ENCODE assay signal across 8 cellular contexts in the genomic region with DNA sequence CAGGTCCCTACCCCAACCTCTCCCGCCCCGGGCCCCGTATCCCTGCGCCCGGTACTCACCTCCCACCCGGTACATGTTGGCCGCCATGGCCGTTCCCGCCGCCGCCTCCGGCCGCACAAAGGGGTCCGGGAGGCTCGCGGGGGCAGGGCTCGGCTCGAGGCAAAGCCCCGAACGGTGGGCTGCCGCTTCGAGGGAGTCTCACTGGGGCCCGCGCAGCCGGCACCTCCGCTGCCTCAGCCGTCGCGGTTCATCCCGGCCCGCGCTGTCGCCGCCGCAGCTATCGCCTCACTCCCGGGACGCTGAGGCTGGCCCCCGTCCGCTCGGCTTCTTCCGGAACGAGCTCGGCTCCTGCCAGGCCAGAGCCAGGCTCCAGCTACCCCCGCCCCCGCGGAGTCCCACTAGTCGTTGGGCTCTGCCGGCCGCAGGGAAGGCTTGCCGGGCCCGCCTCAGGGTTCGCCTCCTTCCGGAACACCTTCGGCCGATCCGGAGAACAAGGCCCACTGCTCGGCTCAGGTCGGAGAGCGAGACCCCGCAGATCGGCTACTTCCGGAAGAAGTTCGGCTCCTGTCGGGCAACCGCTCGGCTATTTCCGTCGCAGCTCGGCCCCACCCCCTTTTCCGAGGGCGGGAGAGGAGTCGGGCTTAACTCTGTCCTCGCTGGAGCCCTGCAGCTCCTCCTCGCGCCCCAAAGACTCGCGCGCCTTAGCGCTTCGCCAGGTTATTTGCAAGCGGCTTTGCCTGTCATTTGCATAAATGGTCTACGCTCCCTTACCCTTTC. TPM values are rescaled to one million over a fixed set of nuclear protein-coding genes. Genes with fewer than 3 reads are reported as not detected.
DNase-seq lines count a peak whose midpoint lies in the region; ATAC-seq, FAIRE-seq and TF ChIP-seq lines count a peak whose summit lies in the region.

A gene (minus strand): TSS at position 502 of the 777 bp plus-strand sequence. CDS start 415 bp downstream, at position 87.

- WGBS in smooth muscle cell (ENCODE audit: low lambda C conversion rate), result under 1% methylated on average over 57 of the region's 83 CpGs

- H3K4me1 ChIP-seq in smooth muscle cell (ENCODE audit: low read depth), result peaks cover 19% of the 10 kb centered on the region

- POLR2A ChIA-PET in AG04449 (lab: Yijun Ruan, JAX), result interaction anchor here (0.6 to 2.9 kb wide), 12 partner anchors 10 to 254 kb away, joined by 3 to 33 read pairs (median 4); a partner anchor contains a TSS

- peak within 1 kb of the TSS; percentile 82 for H3K27ac ChIP-seq in smooth muscle cell (ENCODE audit: low read depth)

- no peak for TF ChIP-seq CTCF in AG04449 (IDR thresholded peaks at IDR 0.05; ENCODE audit: insufficient read depth, low read length, missing control alignments)
- no peak for TF ChIP-seq CTCF in WI38 (IDR thresholded peaks at IDR 0.05; ENCODE audit: low read depth, low read length)
- no peak for TF ChIP-seq CTCF in bronchial epithelial cell (IDR thresholded peaks at IDR 0.05; ENCODE audit: insufficient read depth, low read length, severe bottlenecking)
- TF ChIP-seq CTCF in smooth muscle cell (IDR thresholded peaks at IDR 0.05; ENCODE audit: borderline replicate concordance, insufficient read depth, poor library complexity, severe bottlenecking), result no peak

- CTCF ChIA-PET in AG04449 (lab: Yijun Ruan, JAX), result interaction anchor here (0.7 to 6.5 kb wide), 7 partner anchors 9 to 206 kb away, joined by 3 to 59 read pairs (median 7); a partner anchor contains a TSS

- H3K27me3 ChIP-seq in bronchial epithelial cell (ENCODE audit: control insufficient read depth, insufficient read depth, low read length) (no peaks in the 10 kb centered on the region), smooth muscle cell (ENCODE audit: low read depth) (no peaks in the 10 kb centered on the region)

- H3F3A ChIP-seq in smooth muscle cell (ENCODE audit: low read depth), result peaks cover 11% of the 10 kb centered on the region

- peak within 1 kb of the TSS; percentile 82 for H3K4me3 ChIP-seq in AG04449 (ENCODE audit: low read depth, low read length)
- H3K4me3 ChIP-seq in WI38 (ENCODE audit: low read depth, low read length), result peak within 1 kb of the TSS; percentile 79
- H3K4me3 ChIP-seq in bronchial epithelial cell (ENCODE audit: low read depth, low read length), result peak within 1 kb of the TSS; percentile 91
- peak within 1 kb of the TSS; percentile 91 for H3K4me3 ChIP-seq in smooth muscle cell

- H4K20me1 ChIP-seq in smooth muscle cell (ENCODE audit: low read depth), result peaks cover 31% of the 10 kb centered on the region

- H3K79me2 ChIP-seq in smooth muscle cell (ENCODE audit: low read depth), result peaks cover 30% of the 10 kb centered on the region

- no peaks in the 10 kb centered on the region for H3K9me3 ChIP-seq in smooth muscle cell (replicated peaks; ENCODE audit: low read depth)

- DNase-seq in AG04449 (ENCODE audit: low read depth, low spot score) (peak; percentile 89), NCI-H2227 treated with DMSO at 0.1 percent for 48 hours (lab: John Stamatoyannopoulos, UW) (peak; percentile 97), bronchial epithelial cell (ENCODE audit: low read depth) (peak; percentile 92), iPS-NIHi11 (ENCODE audit: low spot score) (peak; percentile 88), smooth muscle cell (lab: John Stamatoyannopoulos, UW; ENCODE audit: unreplicated experiment) (peak; percentile 94)

- FAIRE-seq in bronchial epithelial cell (lab: Jason Lieb, UNC), result no peak

- H3K36me3 ChIP-seq in bronchial epithelial cell (ENCODE audit: control insufficient read depth, insufficient read depth, low read length) (peaks cover 12% of the 10 kb centered on the region), smooth muscle cell (ENCODE audit: low read depth) (no peaks in the 10 kb centered on the region)

- peak within 1 kb of the TSS; percentile 97 for H3K9ac ChIP-seq in smooth muscle cell (ENCODE audit: low read depth)

- H3K4me2 ChIP-seq in smooth muscle cell, result peak within 1 kb of the TSS; percentile 95

- peak within 1 kb of the TSS; percentile 89 for H2AFZ ChIP-seq in smooth muscle cell (ENCODE audit: low read depth)

- ATAC-seq in GM18907 (IDR thresholded peaks at IDR 0.05; ENCODE audit: unreplicated experiment) (peak; percentile 77), HG03159 (IDR thresholded peaks at IDR 0.05; ENCODE audit: unreplicated experiment) (peak; percentile 75)

RNA-seq across cellular contexts. Expression of the gene that starts here (rescaled TPM):
- 150 and 162 TPM in 2 replicates for total RNA-seq in bronchial epithelial cell
- 57.0 and 65.9 TPM in 2 replicates for total RNA-seq in smooth muscle cell
- polyA plus RNA-seq in smooth muscle cell, result 20.5 and 22.7 TPM in 2 replicates

Comparison
In these comparisons a context has a peak if more than half of its experiments do, and no peak if none do; other contexts are left out.
1. Peak in every context shown above with its lines: DNase-seq, ATAC-seq, H3K4me3 ChIP-seq and H3K27ac ChIP-seq.